In the genomic region with DNA sequence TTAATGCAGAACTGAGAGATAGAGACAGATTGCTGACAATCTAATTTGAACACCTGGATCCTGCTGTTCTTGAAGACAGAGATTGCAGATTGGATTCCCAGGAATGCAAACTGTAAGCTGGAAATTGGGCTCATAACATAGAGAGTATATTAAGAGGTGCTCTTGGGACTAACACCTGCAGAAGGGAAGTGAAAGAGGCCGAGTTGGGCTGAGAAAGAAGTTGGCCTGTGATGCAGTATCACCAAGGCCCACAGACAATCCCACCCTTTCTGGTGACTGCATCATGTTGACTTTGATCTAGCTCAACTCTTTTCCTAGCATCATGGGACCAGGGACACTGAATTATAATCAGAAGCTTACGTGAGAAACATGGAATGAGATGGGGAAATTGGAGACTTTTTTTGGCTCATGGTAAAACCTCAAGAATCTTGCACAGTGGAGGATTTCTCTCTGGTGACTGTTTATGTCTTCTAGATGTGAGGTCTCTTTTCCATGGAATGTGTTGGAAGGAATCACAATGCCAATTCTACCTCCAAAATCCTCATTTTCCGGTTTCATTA, we compare ENCODE assay signal across 21 cellular contexts. TPM values are rescaled to one million over a fixed set of nuclear protein-coding genes. Genes with fewer than 3 reads are reported as not detected.
DNase-seq lines count a peak whose midpoint lies in the region; ATAC-seq, FAIRE-seq and TF ChIP-seq lines count a peak whose summit lies in the region.
"Had no signal": no experiment of that assay in that cellular context is flagged by ENCODE, and none has a peak within 500 bp of the region (broad histone marks: within the 10 kb centered on the region; RNA-seq: fewer than 3 reads in every experiment).

No MANE protein-coding gene starts in this region.

- H3K27me3 ChIP-seq in BJ (ENCODE audit: control insufficient read depth, insufficient read depth, low read length) (no peaks in the 10 kb centered on the region), GM23248 (replicated peaks; ENCODE audit: insufficient read depth) (0 out of 2 replicates have a peak, but pooled peaks cover 16% of the 10 kb centered on the region), K562 (ENCODE audit: control insufficient read depth in 2 of 2, insufficient read depth in 2 of 2, low read length in 2 of 2) (no peaks in the 10 kb centered on the region), osteoblast (ENCODE audit: insufficient read depth, low read length) (no peaks in the 10 kb centered on the region), sigmoid colon (no peaks in the 10 kb centered on the region)
- H3K27me3 ChIP-seq: BLaER1 had no signal

- no peaks in the 10 kb centered on the region for H4K20me1 ChIP-seq in GM23248 (ENCODE audit: insufficient read depth)
- H4K20me1 ChIP-seq in K562 (replicated peaks; ENCODE audit: control insufficient read depth, insufficient read depth, low read length), result no peaks in the 10 kb centered on the region
- H4K20me1 ChIP-seq in osteoblast (ENCODE audit: insufficient read depth, low read length), result no peaks in the 10 kb centered on the region
- H4K20me1 ChIP-seq: BLaER1 had no signal

- no peaks in the 10 kb centered on the region for H3K9me1 ChIP-seq in K562 (ENCODE audit: control insufficient read depth, insufficient read depth, low read length)

- CTCF ChIA-PET in BJ (lab: Yijun Ruan, JAX) (interaction anchor here (1.2 kb wide), 1 partner anchor 17 kb away, joined by 3 read pairs; no protein-coding TSS in a partner anchor), K562 (lab: Yijun Ruan, JAX; ENCODE audit: low intra/inter-chr PET ratio) (no interaction called here)

- no peaks in the 10 kb centered on the region for H3K9me2 ChIP-seq in GM23248 (ENCODE audit: insufficient read depth)

- H3K36me3 ChIP-seq in BJ (ENCODE audit: control insufficient read depth, insufficient read depth, low read length) (no peaks in the 10 kb centered on the region), GM23248 (ENCODE audit: low read depth) (no peaks in the 10 kb centered on the region), K562 (ENCODE audit: control insufficient read depth, insufficient read depth, low read length) (no peaks in the 10 kb centered on the region), osteoblast (ENCODE audit: insufficient read depth, low read length) (no peaks in the 10 kb centered on the region), sigmoid colon (no peaks in the 10 kb centered on the region)
- H3K36me3 ChIP-seq: BLaER1 had no signal

- H3K79me2 ChIP-seq in GM23248 (ENCODE audit: insufficient read depth), result no peaks in the 10 kb centered on the region
- no peaks in the 10 kb centered on the region for H3K79me2 ChIP-seq in K562 (ENCODE audit: control insufficient read depth, insufficient read depth, low read length)
- no peaks in the 10 kb centered on the region for H3K79me2 ChIP-seq in osteoblast (ENCODE audit: insufficient read depth, low read length)

- H3K9me3 ChIP-seq in GM23248 (ENCODE audit: low read depth) (no peaks in the 10 kb centered on the region), K562 (replicated peaks; ENCODE audit: control insufficient read depth, insufficient read depth, low read depth, low read length) (no peaks in the 10 kb centered on the region), osteoblast (ENCODE audit: low read depth, low read length) (no peaks in the 10 kb centered on the region), sigmoid colon (no peaks in the 10 kb centered on the region)
- H3K9me3 ChIP-seq: BLaER1 had no signal

- 14 to 15% methylated on average over 3 of the region's 3 CpGs for WGBS in GM23248 (ENCODE audit: low coverage in 1 of 2, low lambda C conversion rate in 2 of 2, missing lambda C conversion rate in 2 of 2), 2 experiments
- WGBS in K562 (ENCODE audit: insufficient coverage, low coverage, missing lambda C conversion rate), result 22% methylated on average over 3 of the region's 3 CpGs
- 82 to 86% methylated on average over 3 of the region's 3 CpGs for WGBS in sigmoid colon, 2 donors

- H3K9ac ChIP-seq in GM23248 (no peak overlapping the region), K562 (ENCODE audit: insufficient read depth in 1 of 2, low read depth in 2 of 2, low read length in 2 of 2) (no peak overlapping the region)
- H3K9ac ChIP-seq: BLaER1 had no signal

- FAIRE-seq in K562 (lab: Jason Lieb, UNC), result no peak
- FAIRE-seq: GM18507, HTR-8/SVneo had no signal

- POLR2A ChIA-PET in BJ (lab: Charles Lee) (no interaction called here), K562 (lab: Yijun Ruan, JAX) (no interaction called here)

- TF ChIP-seq RAD21 in K562 (CRISPR knock-in tag; conservative IDR thresholded peaks at IDR 0.05 in 1 of 2, IDR thresholded peaks at IDR 0.05 in 1 of 2), result no peak

- TF ChIP-seq CTCF in BJ (IDR thresholded peaks at IDR 0.05; ENCODE audit: insufficient read depth, low read depth, low read length) (no peak), K562 (IDR thresholded peaks at IDR 0.05 in 2 of 3, conservative IDR thresholded peaks at IDR 0.05 in 1 of 3; ENCODE audit: insufficient read depth in 2 of 3, low read depth in 1 of 3, low read length in 3 of 3) (no peak), osteoblast (IDR thresholded peaks at IDR 0.05; ENCODE audit: extremely low read depth, low read depth, low read length) (no peak), sigmoid colon (IDR thresholded peaks at IDR 0.05) (no peak)

- H3K4me3 ChIP-seq in BJ (ENCODE audit: low read depth, low read length), result no peak overlapping the region
- no peak overlapping the region for H3K4me3 ChIP-seq in GM23248
- no peak overlapping the region for H3K4me3 ChIP-seq in K562
- no peak overlapping the region for H3K4me3 ChIP-seq in osteoblast (ENCODE audit: insufficient read depth, low read length)
- H3K4me3 ChIP-seq in sigmoid colon, result no peak overlapping the region
- H3K4me3 ChIP-seq: BLaER1, GM23338 had no signal

- DNase-seq in BJ (ENCODE audit: low read depth) (peak; percentile 23), GM23248 (peak; percentile 42), K562 (ENCODE audit: extremely low read depth in 1 of 4, low spot score in 3 of 4) (no peak), osteoblast (ENCODE audit: insufficient read length, low spot score, missing footprints) (peak; percentile 69), NCI-H1930 (lab: John Stamatoyannopoulos, UW) (no peak), sigmoid colon (no peak), HUDEP-2 (lab: John Stamatoyannopoulos, UW; ENCODE audit: unreplicated experiment in 76 of 76) (no peak)
- DNase-seq: CD8-positive, alpha-beta memory T cell; DND-41; KBM-7; MM.1S; NCI-H1105 treated with DMSO at 0.1 percent for 48 hours; NCI-H187 treated with DMSO at 0.1 percent for 48 hours; NCI-H2171 treated with DMSO at 0.1 percent for 48 hours; NCI-H510A treated with DMSO at 0.1 percent for 48 hours; RPMI8226 had no signal

- BruUV-seq in K562 (replicated peaks; lab: Mats Ljungman, UMichigan), result no TSS peak

- H3K4me2 ChIP-seq in GM23248 (ENCODE audit: unreplicated experiment), result no peak overlapping the region
- H3K4me2 ChIP-seq in K562 (ENCODE audit: insufficient read depth, low read length), result no peak overlapping the region
- H3K4me2 ChIP-seq in osteoblast (ENCODE audit: insufficient read depth, low read length), result peak overlapping the region; percentile 30
- H3K4me2 ChIP-seq: BLaER1, GM23338 had no signal

- no peaks in the 10 kb centered on the region for H3F3A ChIP-seq in GM23248 (ENCODE audit: insufficient read depth)

- H3K4me1 ChIP-seq in GM23248 (ENCODE audit: insufficient read depth), result no peaks in the 10 kb centered on the region
- no peaks in the 10 kb centered on the region; a peak in 1 of 5 replicates for H3K4me1 ChIP-seq in K562 (replicated peaks in 1 of 2; ENCODE audit: control insufficient read depth in 2 of 2, insufficient read depth in 2 of 2, low read length in 2 of 2)
- H3K4me1 ChIP-seq in osteoblast (ENCODE audit: insufficient read depth, low read length), result peaks cover 13% of the 10 kb centered on the region
- H3K4me1 ChIP-seq in sigmoid colon, result no peaks in the 10 kb centered on the region
- H3K4me1 ChIP-seq: BLaER1 had no signal

- TF ChIP-seq EP300 in K562 (IDR thresholded peaks at IDR 0.05; ENCODE audit: low read length), result no peak
- no peak for TF ChIP-seq EP300 in sigmoid colon (IDR thresholded peaks at IDR 0.05)

- H3K27ac ChIP-seq in GM23248 (no peak overlapping the region), K562 (ENCODE audit: extremely low read depth, low read depth, low read length) (no peak overlapping the region), osteoblast (ENCODE audit: low read depth, low read length) (peak overlapping the region; percentile 61), sigmoid colon (no peak overlapping the region)
- H3K27ac ChIP-seq: BLaER1 had no signal

- TF ChIP-seq POLR2A in K562 (conservative IDR thresholded peaks at IDR 0.05) (no peak), sigmoid colon (IDR thresholded peaks at IDR 0.05) (no peak)

- ATAC-seq in K562, result no peak
- ATAC-seq in GM19455 (IDR thresholded peaks at IDR 0.05; ENCODE audit: unreplicated experiment), result no peak
- ATAC-seq: GM23338 had no signal

- in situ Hi-C loops in GM23248 (cut with MboI), result loop anchor here (25.0 kb wide), 1 partner anchor 588 kb away; no protein-coding TSS in a partner anchor
- in situ Hi-C loops in K562 (cut with MboI), result loop anchor here (10.0 kb wide), 1 partner anchor 576 kb away; no protein-coding TSS in a partner anchor

- H2AFZ ChIP-seq in GM23248 (no peak overlapping the region), K562 (ENCODE audit: low read depth, low read length) (peak overlapping the region; percentile 2; the same call in 1 of the 2 replicates), osteoblast (ENCODE audit: low read length) (no peak overlapping the region)
- H2AFZ ChIP-seq: GM23338 had no signal

- intact Hi-C loops in K562 (cut with micrococcal nuclease) (no loop called here), sigmoid colon (cut with DNase I) (no loop called here)

RNA-seq across cellular contexts. Expression of gene NUDT12, which starts 36.5 kb away (rescaled TPM):
- polyA plus RNA-seq in BJ (2011; rRNA removed) (3.4 and 7.7 TPM in 2 replicates), GM23248 (2016; fragmentation: Nextera tagmentation; extraction: Ambion mirVana) (5.2 and 6.7 TPM in 2 replicates), K562 (2011; rRNA removed) (19.6 and 27.2 TPM in 2 replicates), K562 (2014; fragmentation: Illumina TruSeq; extraction: Trizol) (18.3 and 18.5 TPM in 2 replicates), K562 (2014; fragmentation: Nextera tagmentation; extraction: Ambion mirVana) (10 to 100 TPM; 21.0 to 21.5 TPM), K562 (2014; rRNA removed) (10.9 and 12.2 TPM in 2 replicates), sigmoid colon (10 to 100 TPM in 2 of 3 donors, 1 to 10 TPM in 1; 7.3 to 17.4 (median 13.6) TPM)
- 1.1 and 1.6 TPM in 2 replicates for polyA minus RNA-seq in BJ (2011; rRNA and poly(A)+ RNA removed)
- total RNA-seq in GM23248 (2014; rRNA removed; shearing (Covaris generic)), result 8.6 and 8.9 TPM in 2 replicates
- 9.3 and 41.7 TPM in 2 replicates for total RNA-seq in K562 (2011; cell fraction: chromatin; rRNA removed; ENCODE audit: low replicate concordance)
- 5.3 and 9.1 TPM in 2 replicates for total RNA-seq in K562 (2011; cell fraction: nucleolus; rRNA removed)
- total RNA-seq in K562 (2011; cell fraction: nucleoplasm; rRNA removed), result 7.8 and 9.3 TPM in 2 replicates
- total RNA-seq in K562 (2014; rRNA removed) (9.7 and 10.9 TPM in 2 replicates), K562 (2014; rRNA removed; fragmentation: Illumina TruSeq; extraction: Trizol) (22.4 and 24.4 TPM in 2 replicates), K562 (2015; rRNA removed; fragmentation: Illumina TruSeq; extraction: Trizol) (16.8 and 18.1 TPM in 2 replicates), K562 (2021) (15.5 and 17.6 TPM in 2 replicates), osteoblast (14.7 and 16.3 TPM in 2 replicates), sigmoid colon (10 to 100 TPM in 3 of 4 donors, 1 to 10 TPM in 1; 8.4 to 20.7 (median 15.6) TPM)
- 2.0 and 5.5 TPM in 2 replicates for polyA plus RNA-seq in K562 (2011; cell fraction: cytosol; rRNA removed)
- polyA plus RNA-seq in K562 (2011; cell fraction: nucleus; rRNA removed), result 14.0 and 25.7 TPM in 2 replicates
- 10.9 and 11.2 TPM in 2 replicates for polyA plus RNA-seq in K562 (2012)
- polyA minus RNA-seq in K562 (2011; rRNA and poly(A)+ RNA removed), result 17.7 and 19.5 TPM in 2 replicates
- polyA minus RNA-seq in K562 (2011; cell fraction: cytosol; rRNA and poly(A)+ RNA removed), result 4.6 and 7.7 TPM in 2 replicates
- polyA minus RNA-seq in K562 (2011; cell fraction: nucleus; rRNA and poly(A)+ RNA removed), result 11.0 and 17.7 TPM in 2 replicates
- polyA plus RNA-seq: CD8-positive, alpha-beta memory T cell had no signal

Comparison
In these comparisons a context has a peak if more than half of its experiments do, and no peak if none do; other contexts are left out.
1. DNase-seq: peak in BJ (single experiment), GM23248 (single experiment) and osteoblast (single experiment); none in K562 (0 of 4), NCI-H1930 (0 of 2), sigmoid colon (single experiment) and HUDEP-2 (0 of 76).